Comparison of ENCODE assay signal across 1 cellular context in genomic region chr1:3900150-3900968, GRCh38.
TF ChIP-seq lines count a peak whose summit lies in the region.

TSS of gene C1orf174 (minus strand) at chr1:3900272. CDS start at chr1:3900186, 86 bp downstream.

TF ChIP-seq in H1, 55 proteins besides CTCF, POLR2A, EP300 and RAD21 (continued from another document):
- TF ChIP-seq USF2 (IDR thresholded peaks at IDR 0.05; ENCODE audit: low read length) (peak; percentile 78), CREB1 (IDR thresholded peaks at IDR 0.05) (peak; percentile 83), JUND (IDR thresholded peaks at IDR 0.05; ENCODE audit: low read length) (no peak), TAF7 (optimal IDR thresholded peaks at IDR 0.05; ENCODE audit: borderline replicate concordance, low read depth, low read length) (peak; percentile 86), CBX8 (IDR thresholded peaks at IDR 0.05; ENCODE audit: borderline replicate concordance, low read depth, low read length) (no peak), SP1 (IDR thresholded peaks at IDR 0.05; ENCODE audit: low read depth, low read length) (no peak), KDM1A (IDR thresholded peaks at IDR 0.05; ENCODE audit: borderline replicate concordance, low read length) (no peak), KDM4A (IDR thresholded peaks at IDR 0.05; ENCODE audit: low read depth, low read length, severe bottlenecking) (peak; percentile 12), TCF12 (IDR thresholded peaks at IDR 0.05; ENCODE audit: low read depth, low read length) (no peak), RNF2 (IDR thresholded peaks at IDR 0.05; ENCODE audit: borderline replicate concordance, low read depth, low read length, missing control alignments, poor library complexity, severe bottlenecking) (no peak), MAFK (IDR thresholded peaks at IDR 0.05; ENCODE audit: low read depth, low read length) (no peak), TBP (IDR thresholded peaks at IDR 0.05; ENCODE audit: low read depth, low read length) (peak; percentile 78), CEBPB (IDR thresholded peaks at IDR 0.05; ENCODE audit: low read depth, low read length) (peak; percentile 72), CBX5 (IDR thresholded peaks at IDR 0.05; ENCODE audit: low read depth, low read length) (no peak), EZH2 (IDR thresholded peaks at IDR 0.05; ENCODE audit: low read depth, low read length, severe bottlenecking) (no peak), CHD7 (IDR thresholded peaks at IDR 0.05; ENCODE audit: insufficient replicate concordance, low read length) (no peak), GABPA (IDR thresholded peaks at IDR 0.05; ENCODE audit: borderline replicate concordance, insufficient read depth, low read length) (no peak), GTF2F1 (IDR thresholded peaks at IDR 0.05; ENCODE audit: borderline replicate concordance, low read depth, low read length) (no peak), BACH1 (IDR thresholded peaks at IDR 0.05; ENCODE audit: low read length) (0 out of 2 replicates have a peak, but pooled peaks have one; percentile 52), SUZ12 (IDR thresholded peaks at IDR 0.05; ENCODE audit: low read length) (no peak), SP4 (IDR thresholded peaks at IDR 0.05; ENCODE audit: low read length) (no peak), SRF (IDR thresholded peaks at IDR 0.05; ENCODE audit: low read depth, low read length) (no peak), PHF8 (conservative IDR thresholded peaks at IDR 0.05; ENCODE audit: low read depth, low read length) (peak; percentile 85), NRF1 (IDR thresholded peaks at IDR 0.05; ENCODE audit: low read depth, low read length) (no peak), POU5F1 (IDR thresholded peaks at IDR 0.05; ENCODE audit: low read depth, low read length) (no peak), ASH2L (IDR thresholded peaks at IDR 0.05; ENCODE audit: low read length) (no peak), BRCA1 (IDR thresholded peaks at IDR 0.05; ENCODE audit: low read depth, low read length) (no peak), HDAC2 (IDR thresholded peaks at IDR 0.05; ENCODE audit: borderline replicate concordance in 1 of 2, low read depth in 2 of 2, low read length in 2 of 2) (peak in 1 of 2 experiments; percentile 76; a peak in 3 of 4 replicates), ATF2 (IDR thresholded peaks at IDR 0.05; ENCODE audit: low read length) (no peak), YY1 (IDR thresholded peaks at IDR 0.05; ENCODE audit: low read depth, low read length) (peak; percentile 99), SAP30 (IDR thresholded peaks at IDR 0.05; ENCODE audit: insufficient read depth, insufficient replicate concordance, low read length) (peak; percentile 98), EGR1 (IDR thresholded peaks at IDR 0.05; ENCODE audit: borderline replicate concordance, low read depth, low read length) (no peak), ZNF274 (IDR thresholded peaks at IDR 0.05; ENCODE audit: borderline replicate concordance, extremely low read depth, low read length) (no peak), HDAC6 (IDR thresholded peaks at IDR 0.05; ENCODE audit: low read depth, low read length) (no peak), CTBP2 (IDR thresholded peaks at IDR 0.05; ENCODE audit: borderline replicate concordance, insufficient read depth, insufficient read length, low read length) (peak; percentile 27), SP2 (IDR thresholded peaks at IDR 0.05; ENCODE audit: low read length) (no peak), POLR2AphosphoS5 (IDR thresholded peaks at IDR 0.05; ENCODE audit: low read depth, low read length) (peak; percentile 64), RBBP5 (IDR thresholded peaks at IDR 0.05; ENCODE audit: borderline replicate concordance, low read depth, low read length) (no peak; the same call in 1 of the 2 replicates), TAF1 (IDR thresholded peaks at IDR 0.05; ENCODE audit: low read depth, low read length) (peak; percentile 85), TEAD4 (IDR thresholded peaks at IDR 0.05; ENCODE audit: low read depth, low read length) (no peak), SIN3A (conservative IDR thresholded peaks at IDR 0.05 in 1 of 2, IDR thresholded peaks at IDR 0.05 in 1 of 2; ENCODE audit: low read depth in 1 of 2, low read length in 2 of 2) (peak in 1 of 2 experiments; percentile 3; a peak in 2 of 4 replicates), RXRA (IDR thresholded peaks at IDR 0.05; ENCODE audit: insufficient read depth, low read depth, low read length) (no peak), BCL11A (IDR thresholded peaks at IDR 0.05; ENCODE audit: low read depth in 2 of 2, low read length in 2 of 2) (no peak), SIX5 (IDR thresholded peaks at IDR 0.05; ENCODE audit: low read depth, low read length) (peak; percentile 82), SIRT6 (IDR thresholded peaks at IDR 0.05; ENCODE audit: low read length) (no peak), MAX (IDR thresholded peaks at IDR 0.05) (peak; percentile 61; the same call in 1 of the 2 replicates), JUN (IDR thresholded peaks at IDR 0.05; ENCODE audit: low read depth, low read length) (no peak), KDM5A (IDR thresholded peaks at IDR 0.05; ENCODE audit: low read length) (no peak)
- TF ChIP-seq, protein P1, sequence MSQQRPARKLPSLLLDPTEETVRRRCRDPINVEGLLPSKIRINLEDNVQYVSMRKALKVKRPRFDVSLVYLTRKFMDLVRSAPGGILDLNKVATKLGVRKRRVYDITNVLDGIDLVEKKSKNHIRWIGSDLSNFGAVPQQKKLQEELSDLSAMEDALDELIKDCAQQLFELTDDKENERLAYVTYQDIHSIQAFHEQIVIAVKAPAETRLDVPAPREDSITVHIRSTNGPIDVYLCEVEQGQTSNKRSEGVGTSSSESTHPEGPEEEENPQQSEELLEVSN (IDR thresholded peaks at IDR 0.05) = peak; percentile 37; the same call in 1 of the 2 replicates
- TF ChIP-seq, protein P2, sequence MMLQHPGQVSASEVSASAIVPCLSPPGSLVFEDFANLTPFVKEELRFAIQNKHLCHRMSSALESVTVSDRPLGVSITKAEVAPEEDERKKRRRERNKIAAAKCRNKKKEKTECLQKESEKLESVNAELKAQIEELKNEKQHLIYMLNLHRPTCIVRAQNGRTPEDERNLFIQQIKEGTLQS (IDR thresholded peaks at IDR 0.05; ENCODE audit: insufficient read depth, low read depth, low read length) = peak; percentile 63; the same call in 1 of the 2 replicates
